In the genomic region with DNA sequence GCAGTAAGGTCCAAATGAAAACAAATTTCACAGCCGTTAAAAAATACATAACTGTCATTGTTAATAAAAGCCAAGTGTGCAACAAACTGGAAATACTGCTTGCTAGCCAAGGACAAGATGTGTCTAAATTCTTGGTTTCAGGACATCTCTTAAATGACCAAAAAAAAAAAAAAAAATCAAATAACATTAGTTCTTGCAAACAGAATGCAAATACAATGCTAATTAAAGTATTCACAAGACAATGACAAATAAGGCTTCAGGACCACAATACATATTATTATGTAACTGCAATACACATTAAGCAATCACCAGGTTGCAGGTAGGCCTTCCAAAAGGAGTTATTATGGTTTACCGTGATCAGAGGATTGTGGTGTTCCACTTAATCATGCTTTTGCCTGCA, we compare ENCODE assay signal across 1 cellular context.
TF ChIP-seq lines count a peak whose summit lies in the region.

No MANE protein-coding gene starts in this region.

TF ChIP-seq in IMR-90, 13 proteins besides CTCF, POLR2A, EP300 and RAD21 (continued from another document):
- TF ChIP-seq, protein P1, sequence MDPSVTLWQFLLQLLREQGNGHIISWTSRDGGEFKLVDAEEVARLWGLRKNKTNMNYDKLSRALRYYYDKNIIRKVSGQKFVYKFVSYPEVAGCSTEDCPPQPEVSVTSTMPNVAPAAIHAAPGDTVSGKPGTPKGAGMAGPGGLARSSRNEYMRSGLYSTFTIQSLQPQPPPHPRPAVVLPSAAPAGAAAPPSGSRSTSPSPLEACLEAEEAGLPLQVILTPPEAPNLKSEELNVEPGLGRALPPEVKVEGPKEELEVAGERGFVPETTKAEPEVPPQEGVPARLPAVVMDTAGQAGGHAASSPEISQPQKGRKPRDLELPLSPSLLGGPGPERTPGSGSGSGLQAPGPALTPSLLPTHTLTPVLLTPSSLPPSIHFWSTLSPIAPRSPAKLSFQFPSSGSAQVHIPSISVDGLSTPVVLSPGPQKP (IDR thresholded peaks at IDR 0.05; ENCODE audit: borderline replicate concordance, low read depth, low read length), result no peak
- TF ChIP-seq, protein P2, sequence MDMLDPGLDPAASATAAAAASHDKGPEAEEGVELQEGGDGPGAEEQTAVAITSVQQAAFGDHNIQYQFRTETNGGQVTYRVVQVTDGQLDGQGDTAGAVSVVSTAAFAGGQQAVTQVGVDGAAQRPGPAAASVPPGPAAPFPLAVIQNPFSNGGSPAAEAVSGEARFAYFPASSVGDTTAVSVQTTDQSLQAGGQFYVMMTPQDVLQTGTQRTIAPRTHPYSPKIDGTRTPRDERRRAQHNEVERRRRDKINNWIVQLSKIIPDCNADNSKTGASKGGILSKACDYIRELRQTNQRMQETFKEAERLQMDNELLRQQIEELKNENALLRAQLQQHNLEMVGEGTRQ (IDR thresholded peaks at IDR 0.05; ENCODE audit: low read depth, low read length), result no peak
- TF ChIP-seq CHD1 (IDR thresholded peaks at IDR 0.05; ENCODE audit: low read depth, low read length), result no peak
- TF ChIP-seq RCOR1 (IDR thresholded peaks at IDR 0.05; ENCODE audit: insufficient replicate concordance, low read length), result no peak
- no peak for TF ChIP-seq MAFK (IDR thresholded peaks at IDR 0.05; ENCODE audit: low read depth, low read length)
- TF ChIP-seq RFX5 (IDR thresholded peaks at IDR 0.05; ENCODE audit: low read depth, low read length), result no peak
